Comparison of ENCODE assay signal across 9 cellular contexts in the genomic region with DNA sequence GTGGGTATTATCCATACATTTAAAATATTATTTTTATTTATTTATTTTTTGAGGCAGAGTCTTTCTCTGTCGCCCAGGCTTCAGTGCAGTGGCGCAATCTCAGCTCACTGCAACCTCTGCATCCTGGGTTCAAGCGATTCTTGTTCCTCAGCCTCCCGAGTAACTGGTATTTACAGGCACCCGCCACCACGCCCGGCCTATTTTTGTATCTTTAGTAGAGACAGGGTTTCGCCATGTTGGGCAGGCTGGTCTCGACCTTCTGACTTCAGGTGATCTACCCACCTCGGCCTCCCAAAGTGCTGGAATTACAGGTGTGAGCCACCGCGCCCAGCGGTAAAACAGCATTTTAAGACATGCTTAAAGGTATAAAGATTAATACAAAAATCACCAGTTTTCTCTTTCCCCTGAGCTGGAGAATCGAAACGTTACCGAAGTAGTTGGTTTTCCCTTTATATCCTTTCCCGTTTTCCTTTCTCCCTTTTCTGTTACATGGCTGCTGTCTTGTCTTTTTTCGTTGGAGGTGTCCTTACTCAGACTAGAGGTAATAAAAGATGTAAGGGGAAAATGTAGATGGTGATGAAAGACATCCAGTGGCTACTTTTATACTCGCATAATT. TPM values are rescaled to one million over a fixed set of nuclear protein-coding genes. Genes with fewer than 3 reads are reported as not detected.
DNase-seq lines count a peak whose midpoint lies in the region; ATAC-seq, FAIRE-seq and TF ChIP-seq lines count a peak whose summit lies in the region.
"Had no signal": no experiment of that assay in that cellular context is flagged by ENCODE, and none has a peak within 500 bp of the region (broad histone marks: within the 10 kb centered on the region; RNA-seq: fewer than 3 reads in every experiment).

No MANE protein-coding gene starts in this region.

- no peak overlapping the region for H3K27ac ChIP-seq in SJSA1
- peak overlapping the region in 3 of 4 donors; percentile 97 to 99 (median 98) for H3K27ac ChIP-seq in esophagus squamous epithelium
- peak overlapping the region in 2 of 4 donors; percentile 99 to 100 for H3K27ac ChIP-seq in pancreas

- TF ChIP-seq CTCF in GM12864 (IDR thresholded peaks at IDR 0.05; ENCODE audit: low read depth, low read length, missing control alignments) (no peak), esophagus squamous epithelium (IDR thresholded peaks at IDR 0.05) (no peak), pancreas (IDR thresholded peaks at IDR 0.05) (no peak)

- H3K4me3 ChIP-seq in GM12864 (ENCODE audit: low read depth, low read length) (peak overlapping the region; percentile 82), SJSA1 (peak overlapping the region; percentile 94; the same call in 1 of the 2 replicates), esophagus squamous epithelium (peak overlapping the region in 3 of 4 donors; percentile 78 to 95 (median 93)), pancreas (peak overlapping the region in 3 of 4 donors; percentile 65 to 90 (median 85))

- no peaks in the 10 kb centered on the region for H3K9me3 ChIP-seq in SJSA1 (replicated peaks)
- no peaks in the 10 kb centered on the region for H3K9me3 ChIP-seq in esophagus squamous epithelium
- H3K9me3 ChIP-seq in pancreas = no peaks in the 10 kb centered on the region

- no peaks in the 10 kb centered on the region for H3K27me3 ChIP-seq in SJSA1 (replicated peaks)
- H3K27me3 ChIP-seq in esophagus squamous epithelium = no peaks in the 10 kb centered on the region
- no peaks in the 10 kb centered on the region for H3K27me3 ChIP-seq in pancreas

- WGBS in esophagus squamous epithelium, 2 donors = 83 to 84% methylated on average over 19 of the region's 19 CpGs
- WGBS in pancreas, 2 donors = 50 to 62% methylated on average over 19 of the region's 19 CpGs

- no peak for TF ChIP-seq POLR2A in esophagus squamous epithelium (IDR thresholded peaks at IDR 0.05)

- FAIRE-seq in pancreas (lab: Jason Lieb, UNC) = no peak

- peaks cover 13% of the 10 kb centered on the region for H3K36me3 ChIP-seq in SJSA1
- no peaks in the 10 kb centered on the region for H3K36me3 ChIP-seq in esophagus squamous epithelium
- H3K36me3 ChIP-seq in pancreas = no peaks in the 10 kb centered on the region

- H3K4me1 ChIP-seq in SJSA1 (replicated peaks) (peaks cover 28% of the 10 kb centered on the region), esophagus squamous epithelium (peaks cover 14 to 53% (median 28%) of the 10 kb centered on the region in 3 donors), pancreas (peaks cover 0 to 40% (median 32%) of the 10 kb centered on the region in 3 donors)

- no peak for DNase-seq in GM12864 (ENCODE audit: low read depth)
- no peak for DNase-seq in SJSA1 (ENCODE audit: low read depth in 1 of 2, low spot score in 2 of 2)
- DNase-seq in esophagus squamous epithelium (lab: John Stamatoyannopoulos, UW) = no peak
- no peak for DNase-seq in pancreas
- no peak for DNase-seq in NCI-H345 (lab: John Stamatoyannopoulos, UW)
- no peak for DNase-seq in NCI-H748 treated with DMSO at 0.1 percent for 48 hours (lab: John Stamatoyannopoulos, UW)
- no peak for DNase-seq in COLO668 (lab: John Stamatoyannopoulos, UW; ENCODE audit: unreplicated experiment)
- no peak for DNase-seq in NCI-H226

- intact Hi-C loops in esophagus squamous epithelium (cut with DNase I) (no loop called here), pancreas (cut with DNase I) (no loop called here)

- ATAC-seq in pancreas = no peak
- ATAC-seq: activated CD4-positive, CD25-positive, alpha-beta regulatory T cell treated with anti-CD3 and anti-CD28 coated beads, Interleukin-2, amount 50 U/mL, for 24 hours had no signal

RNA-seq across cellular contexts. Expression of a gene that starts 1.7 kb away (rescaled TPM):
- 26.8 and 36.3 TPM in 2 replicates for total RNA-seq in SJSA1 (2014; rRNA removed; shearing (Covaris generic))
- total RNA-seq in esophagus squamous epithelium = 10 to 100 TPM; 11.8 to 24.5 (median 12.5) TPM
- 10 to 100 TPM in 1 of 6 donors, 1 to 10 TPM in 5; 5.4 to 10.0 (median 6.7) TPM for total RNA-seq in pancreas
- polyA plus RNA-seq in pancreas = 1 to 10 TPM; 2.1 to 4.8 TPM

RNA-seq across cellular contexts. Expression of a gene that starts 9.5 kb away (rescaled TPM):
- 3.2 and 8.4 TPM in 2 replicates for total RNA-seq in SJSA1 (2014; rRNA removed; shearing (Covaris generic))
- total RNA-seq in esophagus squamous epithelium = 10 to 100 TPM in 1 of 4 donors, 1 to 10 TPM in 3; 3.4 to 10.1 (median 5.6) TPM
- total RNA-seq in pancreas = 10 to 100 TPM in 1 of 6 donors, 1 to 10 TPM in 5; 7.3 to 11.6 (median 8.5) TPM
- 10 to 100 TPM in 1 of 2 donors, 1 to 10 TPM in 1; 8.4 to 16.5 TPM for polyA plus RNA-seq in pancreas
